In the genomic region with DNA sequence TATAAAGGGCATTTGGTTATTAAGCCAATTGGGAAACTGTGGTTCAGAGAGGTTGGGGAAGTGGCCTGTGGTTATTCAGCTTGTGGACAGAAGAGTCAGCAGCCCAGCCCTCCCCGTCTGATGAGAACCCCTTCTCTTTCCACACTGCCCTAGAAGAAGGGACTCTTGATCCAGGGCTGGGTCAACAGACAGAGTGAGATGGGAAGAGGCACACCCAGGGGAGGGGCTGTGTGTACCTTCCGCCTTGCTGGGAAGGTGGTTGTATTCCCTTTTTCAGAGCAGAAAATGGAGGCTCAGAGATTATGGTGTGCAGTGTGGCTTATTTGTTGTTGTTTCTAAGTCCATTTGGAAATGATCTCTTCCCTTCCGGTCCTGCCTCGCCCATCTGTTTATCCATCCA, we compare ENCODE assay signal across 27 cellular contexts.
DNase-seq lines count a peak whose midpoint lies in the region; ATAC-seq and TF ChIP-seq lines count a peak whose summit lies in the region.
"Had no signal": no experiment of that assay in that cellular context is flagged by ENCODE, and none has a peak within 500 bp of the region (broad histone marks: within the 10 kb centered on the region; RNA-seq: fewer than 3 reads in every experiment).

No MANE protein-coding gene starts in this region.

- no peak overlapping the region for H2AFZ ChIP-seq in neuronal stem cell (ENCODE audit: low read length)

- H3K9me3 Mint-ChIP-seq in endothelial cell (ENCODE audit: unreplicated experiment), result no peaks in the 10 kb centered on the region
- H3K9me3 Mint-ChIP-seq: activated naive CD4-positive, alpha-beta T cell treated with anti-CD3 and anti-CD28 coated beads, Interleukin-2, amount 50 U/mL, for 24 hours had no signal

- BruUV-seq in A673 (replicated peaks; lab: Mats Ljungman, UMichigan), result no TSS peak

- H3K18ac ChIP-seq in neuronal stem cell (ENCODE audit: low read length), result no peak overlapping the region

- H3K27me3 ChIP-seq in A673 (replicated peaks; ENCODE audit: insufficient read depth, low read depth, low read length, poor library complexity) (no peaks in the 10 kb centered on the region), neuronal stem cell (ENCODE audit: control insufficient read depth in 3 of 3, insufficient read depth in 3 of 3, low read depth in 1 of 3, low read length in 3 of 3) (no peaks in the 10 kb centered on the region), uterus (no peaks in the 10 kb centered on the region), tibial nerve (no peaks in the 10 kb centered on the region)
- H3K27me3 ChIP-seq: BE2C, cardiac muscle cell, suprapubic skin had no signal

- TF ChIP-seq POLR2A in uterus (IDR thresholded peaks at IDR 0.05) (no peak), tibial nerve (IDR thresholded peaks at IDR 0.05) (no peak)

- H3K27ac Mint-ChIP-seq in endothelial cell (ENCODE audit: unreplicated experiment), result peak overlapping the region; percentile 19
- H3K27ac Mint-ChIP-seq: activated CD8-positive, alpha-beta T cell treated with anti-CD3 and anti-CD28 coated beads, Interleukin-2, amount 10 ng/mL, durations not matched to agents 7 days and 5 days; activated naive CD4-positive, alpha-beta T cell treated with anti-CD3 and anti-CD28 coated beads, Interleukin-2, amount 50 U/mL, for 24 hours; dendritic cell treated with granulocyte-macrophage colony-stimulating factor and Interleukin-4, amounts not matched to agents 40 ng/mL and 50 ng/mL, for 4 days; naive thymus-derived CD8-positive, alpha-beta T cell had no signal

- H3K9me3 ChIP-seq in A673 (ENCODE audit: low read depth, low read length, poor library complexity, severe bottlenecking), result no peaks in the 10 kb centered on the region
- no peaks in the 10 kb centered on the region for H3K9me3 ChIP-seq in neuronal stem cell (replicated peaks in 1 of 2; ENCODE audit: control insufficient read depth in 2 of 2, insufficient read depth in 1 of 2, low read depth in 1 of 2, low read length in 2 of 2)
- no peaks in the 10 kb centered on the region for H3K9me3 ChIP-seq in uterus
- no peaks in the 10 kb centered on the region for H3K9me3 ChIP-seq in tibial nerve
- H3K9me3 ChIP-seq: BE2C, suprapubic skin had no signal

- ATAC-seq in HG02623 (IDR thresholded peaks at IDR 0.05; ENCODE audit: unreplicated experiment), result no peak
- ATAC-seq: activated CD8-positive, alpha-beta T cell treated with anti-CD3 and anti-CD28 coated beads, Interleukin-2, amount 10 ng/mL, durations not matched to agents 7 days and 5 days; naive thymus-derived CD8-positive, alpha-beta T cell had no signal

- H3K36me3 Mint-ChIP-seq in endothelial cell (ENCODE audit: low read depth, unreplicated experiment), result peaks cover 35% of the 10 kb centered on the region

- POLR2A ChIA-PET in A673 (lab: Charles Lee; ENCODE audit: low non-redundant PET), result no interaction called here

- no peak overlapping the region for H2BK5ac ChIP-seq in neuronal stem cell (ENCODE audit: low read length)

- DNase-seq in A673 (ENCODE audit: low spot score) (no peak), MV-4-11 (lab: John Stamatoyannopoulos, UW) (peak; percentile 45), endothelial cell (ENCODE audit: low spot score) (no peak), neuronal stem cell (ENCODE audit: low spot score) (no peak), uterus (no peak), T-helper 2 cell (no peak), tibial nerve (ENCODE audit: low spot score in 2 of 2) (no peak)
- DNase-seq: ACHN; activated CD4-positive, alpha-beta T cell treated with anti-CD3 and anti-CD28 coated beads for 4 hours; activated CD8-positive, alpha-beta T cell treated with anti-CD3 and anti-CD28 coated beads, Interleukin-2, amount 10 ng/mL, durations not matched to agents 7 days and 5 days; BE2C; CD8-positive, alpha-beta memory T cell; DMS 273 treated with DMSO at 0.1 percent for 48 hours; KBM-7; midbrain; NCI-H2029; NCI-H510A treated with DMSO at 0.1 percent for 48 hours; Right ventricle myocardium superior; stimulated activated naive CD4-positive, alpha-beta T cell; T-helper 9 cell had no signal

- H3K36me3 ChIP-seq in A673 (ENCODE audit: insufficient read depth, low read length, poor library complexity, severe bottlenecking) (no peaks in the 10 kb centered on the region), neuronal stem cell (replicated peaks in 1 of 2; ENCODE audit: control insufficient read depth in 2 of 2, insufficient read depth in 2 of 2, low read length in 2 of 2) (no peaks in the 10 kb centered on the region), uterus (no peaks in the 10 kb centered on the region), tibial nerve (no peaks in the 10 kb centered on the region)
- H3K36me3 ChIP-seq: BE2C, cardiac muscle cell, suprapubic skin had no signal

- no peak overlapping the region for H2BK120ac ChIP-seq in neuronal stem cell (ENCODE audit: low read depth, low read length)

- H3K23ac ChIP-seq in neuronal stem cell (ENCODE audit: low read depth, low read length, poor library complexity), result no peak overlapping the region

- no peak overlapping the region for H2BK15ac ChIP-seq in neuronal stem cell (ENCODE audit: low read length)

- CTCF ChIA-PET in A673 (lab: Charles Lee), result no interaction called here

- H3K14ac ChIP-seq in neuronal stem cell (ENCODE audit: low read length), result no peak overlapping the region

- no peak for TF ChIP-seq EP300 in tibial nerve (IDR thresholded peaks at IDR 0.05)

- intact Hi-C loops in A673 (cut with micrococcal nuclease; ENCODE audit: unreplicated experiment), result no loop called here
- intact Hi-C loops in uterus (cut with DNase I; ENCODE audit: low total_unique reads), result no loop called here

- no peak for TF ChIP-seq CTCF in A673 (conservative IDR thresholded peaks at IDR 0.05; ENCODE audit: low read depth, low read length)
- TF ChIP-seq CTCF in endothelial cell (IDR thresholded peaks at IDR 0.05; ENCODE audit: unreplicated experiment), result no peak
- TF ChIP-seq CTCF in uterus (IDR thresholded peaks at IDR 0.05), result no peak
- TF ChIP-seq CTCF in tibial nerve (IDR thresholded peaks at IDR 0.05), result no peak

- peaks cover 58% of the 10 kb centered on the region for H3K4me1 Mint-ChIP-seq in endothelial cell (ENCODE audit: unreplicated experiment)

- no peak overlapping the region for H4K91ac ChIP-seq in neuronal stem cell (ENCODE audit: low read depth, low read length, poor library complexity)

- no peak overlapping the region for H3K4ac ChIP-seq in neuronal stem cell (ENCODE audit: low read length)

- H3K4me1 ChIP-seq in A673 (ENCODE audit: insufficient read depth, low read length, poor library complexity, severe bottlenecking) (peaks cover 18% of the 10 kb centered on the region), neuronal stem cell (ENCODE audit: control insufficient read depth in 2 of 2, insufficient read depth in 1 of 2, low read depth in 1 of 2, low read length in 2 of 2) (peaks cover 18 to 32% of the 10 kb centered on the region in 2 donors), uterus (peaks cover 0 to 5% of the 10 kb centered on the region in 2 donors), tibial nerve (peaks cover 0 to 74% (median 21%) of the 10 kb centered on the region in 4 donors)

- H2AK5ac ChIP-seq in neuronal stem cell (ENCODE audit: low read depth, low read length), result peak overlapping the region; percentile 27

- H3K27me3 Mint-ChIP-seq in endothelial cell (ENCODE audit: unreplicated experiment), result peaks cover 16% of the 10 kb centered on the region
- H3K27me3 Mint-ChIP-seq: activated naive CD4-positive, alpha-beta T cell treated with anti-CD3 and anti-CD28 coated beads, Interleukin-2, amount 50 U/mL, for 24 hours had no signal

- no peak overlapping the region for H3K4me2 ChIP-seq in neuronal stem cell (ENCODE audit: insufficient read depth, low read length, poor library complexity, severe bottlenecking)

- WGBS in neuronal stem cell (ENCODE audit: extremely low coverage in 2 of 2, insufficient read length in 2 of 2, insufficient replicate concordance in 1 of 2), 2 donors, result no CpG with 5 or more reads among the region's 4 CpGs
- 77 to 93% methylated on average over 4 of the region's 4 CpGs for WGBS in tibial nerve, 2 donors

- H3K4me3 ChIP-seq in A673 (ENCODE audit: low read depth, low read length, poor library complexity, severe bottlenecking) (no peak overlapping the region), neuronal stem cell (ENCODE audit: low read length in 2 of 2) (no peak overlapping the region), uterus (no peak overlapping the region), tibial nerve (no peak overlapping the region)
- H3K4me3 ChIP-seq: cardiac muscle cell, suprapubic skin had no signal

- H3K9ac ChIP-seq in neuronal stem cell (ENCODE audit: low read depth, low read length, poor library complexity), result no peak overlapping the region

- H3K79me1 ChIP-seq in neuronal stem cell (ENCODE audit: low read depth, low read length), result peaks cover 7% of the 10 kb centered on the region

- no peak overlapping the region for H3K4me3 Mint-ChIP-seq in endothelial cell (ENCODE audit: unreplicated experiment)
- H3K4me3 Mint-ChIP-seq: activated CD8-positive, alpha-beta T cell treated with anti-CD3 and anti-CD28 coated beads, Interleukin-2, amount 10 ng/mL, durations not matched to agents 7 days and 5 days; activated naive CD4-positive, alpha-beta T cell treated with anti-CD3 and anti-CD28 coated beads, Interleukin-2, amount 50 U/mL, for 24 hours; CD8-positive, alpha-beta memory T cell; dendritic cell treated with granulocyte-macrophage colony-stimulating factor and Interleukin-4, amounts not matched to agents 40 ng/mL and 50 ng/mL, for 4 days; naive thymus-derived CD8-positive, alpha-beta T cell had no signal

- H4K8ac ChIP-seq in neuronal stem cell (ENCODE audit: low read depth, low read length), result no peak overlapping the region

- no peak overlapping the region for H2BK12ac ChIP-seq in neuronal stem cell (ENCODE audit: low read length)

- H3K27ac ChIP-seq in A673 (ENCODE audit: low read depth, low read length, poor library complexity, severe bottlenecking) (peak overlapping the region; percentile 37), neuronal stem cell (replicated peaks; ENCODE audit: low read length) (no peak overlapping the region), uterus (no peak overlapping the region), tibial nerve (peak overlapping the region in 1 of 4 donors; percentile 5)
- H3K27ac ChIP-seq: cardiac muscle cell, suprapubic skin, VCaP had no signal
